Comparison of ENCODE assay signal across 30 cellular contexts in genomic region chr16:79079656-79080420, GRCh38.
"Had no signal": no experiment of that assay in that cellular context is flagged by ENCODE, and none has a peak within 500 bp of the region (broad histone marks: within the 10 kb centered on the region; RNA-seq: fewer than 3 reads in every experiment).

No MANE protein-coding gene starts in this region.

- H3K4me1 ChIP-seq: lower lobe of right lung, pancreas, prostate gland, thyroid gland, transverse colon, upper lobe of left lung, vagina had no signal

- ATAC-seq: left colon; left lung; lower lobe of right lung; naive thymus-derived CD8-positive, alpha-beta T cell; pancreas; right cardiac atrium; sciatic nerve; stimulated activated naive B cell treated with anti-CD40 and anti-IgM and Interleukin-4, amounts not matched to agents 10 μg/mL and 1 μg/mL and 100 μg/mL, for 72 hours; stimulated activated naive CD8-positive, alpha-beta T cell treated with anti-CD3 and anti-CD28 coated beads, Interleukin-15, Interleukin-2, amounts not matched to agents 100 U/mL and 50 U/mL, for 24 hours had no signal

- H3K27ac ChIP-seq: left lung, lower lobe of right lung, pancreas, prostate gland, skin epidermis, stomach, testis, thyroid gland, transverse colon, upper lobe of left lung, vagina had no signal

- H3K36me3 Mint-ChIP-seq: immature natural killer cell had no signal

- H3K27me3 ChIP-seq: pancreas, stomach, testis, thyroid gland, transverse colon, upper lobe of left lung, vagina had no signal

- H3K9me3 ChIP-seq: left lung, lower lobe of right lung, pancreas, prostate gland, stomach, testis, thyroid gland, transverse colon, upper lobe of left lung, vagina had no signal

- H3K4me3 ChIP-seq: left lung, lower lobe of right lung, pancreas, prostate gland, skin epidermis, stomach, testis, thyroid gland, transverse colon, upper lobe of left lung, vagina had no signal

- H3K27ac Mint-ChIP-seq: immature natural killer cell; naive thymus-derived CD8-positive, alpha-beta T cell; stimulated activated naive B cell treated with anti-CD40 and anti-IgM and Interleukin-4, amounts not matched to agents 10 μg/mL and 1 μg/mL and 100 μg/mL, for 72 hours had no signal

- H3K36me3 ChIP-seq: left lung, lower lobe of right lung, pancreas, prostate gland, stomach, thyroid gland, transverse colon, upper lobe of left lung, vagina had no signal

- H3K9me3 Mint-ChIP-seq: nephron, neural crest cell had no signal

- H3K4me3 Mint-ChIP-seq: immature natural killer cell; naive thymus-derived CD8-positive, alpha-beta T cell; nephron; neural crest cell; stimulated activated naive B cell treated with anti-CD40 and anti-IgM and Interleukin-4, amounts not matched to agents 10 μg/mL and 1 μg/mL and 100 μg/mL, for 72 hours had no signal

- DNase-seq: immature natural killer cell; kidney; left colon; left lung; lower lobe of right lung; mammary epithelial cell; mesenchymal stem cell; naive thymus-derived CD8-positive, alpha-beta T cell; nucleus accumbens; pancreas; posterior cingulate gyrus; retina; right cardiac atrium; stimulated activated CD4-positive, alpha-beta T cell treated with anti-CD3 and anti-CD28 coated beads, Interleukin-12 subunit alpha, Interleukin-12 subunit beta, amount 100 ng/mL, for 4 hours; stimulated activated CD4-positive, alpha-beta T cell treated with anti-CD3 and anti-CD28 coated beads, Interleukin-15, amount 100 ng/mL, for 24 hours; stimulated activated CD4-positive, alpha-beta T cell treated with anti-CD3 and anti-CD28 coated beads, Interleukin-2, amount 100 ng/mL, for 24 hours; stimulated activated CD4-positive, alpha-beta T cell treated with anti-CD3 and anti-CD28 coated beads, Interleukin-4, amount 100 ng/mL, for 1 hour; stimulated activated naive B cell treated with anti-CD40 and anti-IgM and Interleukin-4, amounts not matched to agents 10 μg/mL and 1 μg/mL and 100 μg/mL, for 72 hours; stimulated activated naive CD8-positive, alpha-beta T cell treated with anti-CD3 and anti-CD28 coated beads, Interleukin-15, Interleukin-2, amounts not matched to agents 100 U/mL and 50 U/mL, for 24 hours; stomach; testis; thyroid gland; transverse colon; upper lobe of left lung had no signal
